In genomic region chr1:167420510-167420909, GRCh38 we compare ENCODE assay signal across 25 cellular contexts.
DNase-seq lines count a peak whose midpoint lies in the region; ATAC-seq and TF ChIP-seq lines count a peak whose summit lies in the region.
"Had no signal": no experiment of that assay in that cellular context is flagged by ENCODE, and none has a peak within 500 bp of the region (broad histone marks: within the 10 kb centered on the region; RNA-seq: fewer than 3 reads in every experiment).

No MANE protein-coding gene starts in this region.

- no peak for ATAC-seq in HG02840 (IDR thresholded peaks at IDR 0.05; ENCODE audit: low FRiP score, unreplicated experiment)
- ATAC-seq: activated CD4-positive, alpha-beta T cell treated with anti-CD3 and anti-CD28 coated beads for 36 hours; activated CD8-positive, alpha-beta T cell treated with anti-CD3 and anti-CD28 coated beads, Interleukin-2, amount 10 ng/mL, durations not matched to agents 7 days and 5 days; body of pancreas; left cardiac atrium; right lobe of liver; stimulated activated memory B cell treated with anti-CD40 and anti-IgM and Interleukin-4, amounts not matched to agents 10 μg/mL and 1 μg/mL and 100 μg/mL, for 72 hours; T-cell had no signal

- in situ Hi-C loops in Caki2 (cut with HindIII; ENCODE audit: low pct_unique_long_range_greater_than_20kb, low sequenced_read_pairs): no loop called here

- peak; percentile 16 for DNase-seq in Caki2 (ENCODE audit: low read depth)
- DNase-seq in NCI-H226: peak; percentile 8
- DNase-seq in amniotic epithelial cell (ENCODE audit: low read depth): peak; percentile 52
- peak; percentile 8 for DNase-seq in fibroblast of villous mesenchyme (ENCODE audit: low read depth)
- DNase-seq in foreskin fibroblast: no peak
- no peak for DNase-seq in stimulated activated CD4-positive, alpha-beta T cell treated with anti-CD3 and anti-CD28 coated beads, Interleukin-4, amount 100 ng/mL, for 1 hour
- DNase-seq in stimulated activated CD4-positive, alpha-beta T cell treated with anti-CD3 and anti-CD28 coated beads, Interleukin-2, amount 100 ng/mL, for 48 hours: no peak
- DNase-seq: activated CD4-positive, alpha-beta T cell treated with anti-CD3 and anti-CD28 coated beads for 36 hours; activated CD8-positive, alpha-beta T cell treated with anti-CD3 and anti-CD28 coated beads, Interleukin-2, amount 10 ng/mL, durations not matched to agents 7 days and 5 days; activated naive CD4-positive, alpha-beta T cell; body of pancreas; COR-L47; DMS79 treated with DMSO at 0.1 percent for 48 hours; left cardiac atrium; NCI-H1048; NCI-H187; NCI-H2171; right lobe of liver; stimulated activated CD4-positive, alpha-beta T cell treated with anti-CD3 and anti-CD28 coated beads, Interleukin-12 subunit alpha, Interleukin-12 subunit beta, amount 100 ng/mL, for 4 hours; stimulated activated CD4-positive, alpha-beta T cell treated with anti-CD3 and anti-CD28 coated beads, Interleukin-4, amount 100 ng/mL, for 4 hours; substantia nigra; T-cell had no signal

- TF ChIP-seq CTCF in fibroblast of villous mesenchyme (IDR thresholded peaks at IDR 0.05; ENCODE audit: insufficient read depth, low read depth, low read length): no peak
- TF ChIP-seq CTCF in foreskin fibroblast (IDR thresholded peaks at IDR 0.05; ENCODE audit: low read depth, low read length): no peak

- H3K4me3 ChIP-seq in fibroblast of villous mesenchyme (ENCODE audit: low read depth, low read length): no peak overlapping the region
- H3K4me3 ChIP-seq in foreskin fibroblast (ENCODE audit: low read depth in 1 of 2, low read length in 2 of 2): no peak overlapping the region
- H3K4me3 ChIP-seq: BLaER1 treated with 17β-estradiol and CSF1 and Interleukin-3, amounts not matched to agents 10 nM and 100 nM; body of pancreas; right lobe of liver had no signal

Comparison
In these comparisons a context has a peak if more than half of its experiments do, and no peak if none do; other contexts are left out.
1. DNase-seq: peak in Caki2 (single experiment), NCI-H226 (single experiment), amniotic epithelial cell (single experiment) and fibroblast of villous mesenchyme (single experiment); none in foreskin fibroblast (0 of 2), stimulated activated CD4-positive, alpha-beta T cell treated with anti-CD3 and anti-CD28 coated beads, Interleukin-4, amount 100 ng/mL, for 1 hour (single experiment) and stimulated activated CD4-positive, alpha-beta T cell treated with anti-CD3 and anti-CD28 coated beads, Interleukin-2, amount 100 ng/mL, for 48 hours (0 of 2).